ENCODE assay signal across 11 cellular contexts in the genomic region with DNA sequence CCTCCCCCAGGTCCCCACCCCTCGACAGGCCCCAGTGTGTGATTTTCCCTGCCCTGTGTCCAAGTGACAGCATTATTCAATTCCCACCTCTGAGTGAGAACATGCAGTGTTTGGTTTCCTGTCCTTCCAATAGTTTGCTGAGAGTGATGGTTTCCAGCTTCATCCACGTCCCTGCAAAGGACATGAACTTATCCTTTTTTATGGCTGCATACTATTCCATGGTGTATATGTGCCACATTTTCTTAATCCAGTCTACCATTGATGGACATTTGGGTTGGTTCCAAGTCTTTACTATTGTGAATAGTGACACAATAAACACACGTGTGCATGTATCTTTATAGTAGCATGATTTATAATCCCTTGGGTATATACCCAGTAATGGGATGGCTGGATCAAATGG. TPM values are rescaled to one million over a fixed set of nuclear protein-coding genes. Genes with fewer than 3 reads are reported as not detected.
"Had no signal": no experiment of that assay in that cellular context is flagged by ENCODE, and none has a peak within 500 bp of the region (broad histone marks: within the 10 kb centered on the region; RNA-seq: fewer than 3 reads in every experiment).

No MANE protein-coding gene starts in this region.

RNA-seq across cellular contexts. Expression of a gene that starts 47.2 kb away (rescaled TPM):
- total RNA-seq: OCI-LY7, PC-3, PC-9, Peyer's patch, Right ventricle myocardium inferior, Right ventricle myocardium superior, RPMI7951, SJCRH30, SJSA1, SK-MEL-5, T-cell had no signal
